In genomic region chr3:16286161-16286560, GRCh38 we compare ENCODE assay signal across 8 cellular contexts.
DNase-seq lines count a peak whose midpoint lies in the region; ATAC-seq lines count a peak whose summit lies in the region.

No MANE protein-coding gene starts in this region.

- ATAC-seq in GM19023 (IDR thresholded peaks at IDR 0.05; ENCODE audit: unreplicated experiment), result peak; percentile 65
- peak; percentile 70 for ATAC-seq in HG03460 (IDR thresholded peaks at IDR 0.05; ENCODE audit: unreplicated experiment)
- no peak for ATAC-seq in HG03025 (IDR thresholded peaks at IDR 0.05; ENCODE audit: low FRiP score, unreplicated experiment)

- DNase-seq in activated effector memory CD4-positive, alpha-beta T cell treated with anti-CD3 and anti-CD28 coated beads, Interleukin-2, amount 50 U/mL, for 16 hours, result peak; percentile 87
- peak; percentile 63 for DNase-seq in stimulated activated CD4-positive, alpha-beta T cell treated with anti-CD3 and anti-CD28 coated beads, Interleukin-4, amount 100 ng/mL, for 1 hour
- DNase-seq in putamen (ENCODE audit: low spot score), result no peak
- no peak for DNase-seq in cerebellar cortex (ENCODE audit: low spot score)
- no peak for DNase-seq in NCI-H1417 treated with DMSO at 0.1 percent for 48 hours (lab: John Stamatoyannopoulos, UW)

Comparison
In these comparisons a context has a peak if more than half of its experiments do, and no peak if none do; other contexts are left out.
1. DNase-seq: peak in activated effector memory CD4-positive, alpha-beta T cell treated with anti-CD3 and anti-CD28 coated beads, Interleukin-2, amount 50 U/mL, for 16 hours (single experiment) and stimulated activated CD4-positive, alpha-beta T cell treated with anti-CD3 and anti-CD28 coated beads, Interleukin-4, amount 100 ng/mL, for 1 hour (single experiment); none in putamen (single experiment), cerebellar cortex (single experiment) and NCI-H1417 treated with DMSO at 0.1 percent for 48 hours (single experiment).